In the genomic region with DNA sequence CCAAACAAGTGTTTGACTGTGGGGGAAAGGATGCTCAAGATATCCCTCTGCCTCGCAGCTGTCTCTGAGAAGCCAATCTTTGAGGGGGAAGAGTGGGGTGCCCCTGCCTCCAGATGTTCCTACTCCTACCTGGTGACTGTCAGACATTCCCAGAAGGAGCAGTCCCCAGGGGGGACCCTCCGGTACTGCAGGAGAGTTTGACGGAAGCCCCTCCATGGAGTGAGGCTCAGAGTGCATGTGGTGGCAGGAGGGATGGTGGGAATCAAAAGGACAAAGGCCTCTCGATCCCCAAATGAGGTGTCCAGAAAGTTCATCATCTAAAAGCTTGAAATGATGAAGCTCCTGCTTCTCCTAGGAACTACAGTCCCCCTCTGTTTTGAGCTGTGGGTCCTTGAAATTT, we compare ENCODE assay signal across 17 cellular contexts. TPM values are rescaled to one million over a fixed set of nuclear protein-coding genes. Genes with fewer than 3 reads are reported as not detected.
DNase-seq lines count a peak whose midpoint lies in the region; ATAC-seq and TF ChIP-seq lines count a peak whose summit lies in the region.
"Had no signal": no experiment of that assay in that cellular context is flagged by ENCODE, and none has a peak within 500 bp of the region (broad histone marks: within the 10 kb centered on the region; RNA-seq: fewer than 3 reads in every experiment).

No MANE protein-coding gene starts in this region.

- no peak for DNase-seq in T-helper 1 cell
- peak; percentile 56 for DNase-seq in chondrocyte (ENCODE audit: low spot score)
- no peak for DNase-seq in stomach
- DNase-seq in DMS 273 (lab: John Stamatoyannopoulos, UW; ENCODE audit: unreplicated experiment), result no peak
- no peak for DNase-seq in activated CD4-positive, alpha-beta T cell treated with anti-CD3 and anti-CD28 coated beads, Interleukin-2, amount 50 U/mL, for 48 hours
- DNase-seq: 8988T; AML-193; C1 segment of cervical spinal cord; Calu3; CD4-positive, alpha-beta T cell; DMS79; H9 had no signal

- peak overlapping the region in 3 of 11 experiments; percentile 7 to 26 (median 21); a peak in 4 of 22 replicates for H3K4me2 ChIP-seq in BLaER1 treated with 17β-estradiol and CSF1 and Interleukin-3, amounts not matched to agents 10 nM and 100 nM
- H3K4me2 ChIP-seq: GM23338 had no signal

- TF ChIP-seq CTCF in chondrocyte (IDR thresholded peaks at IDR 0.05) (no peak), stomach (IDR thresholded peaks at IDR 0.05) (no peak)

- H3K4me1 Mint-ChIP-seq in T-helper 1 cell treated with Interleukin-12 subunit alpha and Interleukin-12 subunit beta and Interleukin-4 antibody, amounts not matched to agents 30 μg/mL and 1 μg/mL, for 36 hours (ENCODE audit: low read depth), result peaks cover 17% of the 10 kb centered on the region
- H3K4me1 Mint-ChIP-seq in chondrocyte (ENCODE audit: low read depth), result peaks cover 29% of the 10 kb centered on the region

- TF ChIP-seq POLR2A in stomach (IDR thresholded peaks at IDR 0.05), result no peak

- H3K36me3 Mint-ChIP-seq in T-helper 1 cell treated with Interleukin-12 subunit alpha and Interleukin-12 subunit beta and Interleukin-4 antibody, amounts not matched to agents 30 μg/mL and 1 μg/mL, for 36 hours (ENCODE audit: low read depth), result peaks cover 8% of the 10 kb centered on the region
- no peaks in the 10 kb centered on the region for H3K36me3 Mint-ChIP-seq in chondrocyte (ENCODE audit: low read depth)

- no peak overlapping the region for H3K4me3 Mint-ChIP-seq in T-helper 1 cell treated with Interleukin-12 subunit alpha and Interleukin-12 subunit beta and Interleukin-4 antibody, amounts not matched to agents 30 μg/mL and 1 μg/mL, for 36 hours
- H3K4me3 Mint-ChIP-seq in chondrocyte (ENCODE audit: unreplicated experiment), result no peak overlapping the region
- H3K4me3 Mint-ChIP-seq: CD4-positive, alpha-beta T cell; GM23338; H9 had no signal

- no peak overlapping the region for H3K4me3 ChIP-seq in BLaER1 treated with 17β-estradiol and CSF1 and Interleukin-3, amounts not matched to agents 10 nM and 100 nM
- H3K4me3 ChIP-seq in stomach, result no peak overlapping the region
- H3K4me3 ChIP-seq: GM12878, GM23338 had no signal

- peaks cover 0 to 33% (median 7%) of the 10 kb centered on the region in 11 experiments; a peak in 9 of 22 replicates for H4K20me1 ChIP-seq in BLaER1 treated with 17β-estradiol and CSF1 and Interleukin-3, amounts not matched to agents 10 nM and 100 nM

- H3K9me3 ChIP-seq in BLaER1 treated with 17β-estradiol and CSF1 and Interleukin-3, amounts not matched to agents 10 nM and 100 nM (replicated peaks in 1 of 11), result no peaks in the 10 kb centered on the region
- no peaks in the 10 kb centered on the region for H3K9me3 ChIP-seq in stomach

- H3K4me1 ChIP-seq in BLaER1 treated with 17β-estradiol and CSF1 and Interleukin-3, amounts not matched to agents 10 nM and 100 nM, result peaks cover 54 to 87% (median 69%) of the 10 kb centered on the region in 10 experiments
- H3K4me1 ChIP-seq in stomach, result peaks cover 48 to 72% (median 70%) of the 10 kb centered on the region in 4 donors

- H3K36me3 ChIP-seq in BLaER1 treated with 17β-estradiol and CSF1 and Interleukin-3, amounts not matched to agents 10 nM and 100 nM, result peaks cover 5 to 46% (median 33%) of the 10 kb centered on the region in 11 experiments; a peak in 21 of 22 replicates
- H3K36me3 ChIP-seq in stomach, result peaks cover 0 to 20% (median 11%) of the 10 kb centered on the region in 4 donors

- intact Hi-C loops in stomach (cut with DNase I; ENCODE audit: low total_unique reads), result no loop called here

- no peak for ATAC-seq in GM18517 (IDR thresholded peaks at IDR 0.05; ENCODE audit: unreplicated experiment)
- ATAC-seq: GM12878, GM23338 had no signal

- no peaks in the 10 kb centered on the region for H3K27me3 ChIP-seq in BLaER1 treated with 17β-estradiol and CSF1 and Interleukin-3, amounts not matched to agents 10 nM and 100 nM
- no peaks in the 10 kb centered on the region for H3K27me3 ChIP-seq in stomach

- TF ChIP-seq EP300 in stomach (IDR thresholded peaks at IDR 0.05), result no peak

- H3K27ac ChIP-seq in BLaER1 treated with 17β-estradiol and CSF1 and Interleukin-3, amounts not matched to agents 10 nM and 100 nM, result peak overlapping the region in 6 of 11 experiments; percentile 2 to 44 (median 12); a peak in 6 of 22 replicates
- peak overlapping the region in 3 of 5 donors; percentile 19 to 93 (median 22) for H3K27ac ChIP-seq in stomach

- H3K9ac ChIP-seq in BLaER1 treated with 17β-estradiol and CSF1 and Interleukin-3, amounts not matched to agents 10 nM and 100 nM, result peak overlapping the region in 6 of 11 experiments; percentile 5 to 43 (median 24); a peak in 7 of 22 replicates

- peak overlapping the region; percentile 20 for H3K27ac Mint-ChIP-seq in T-helper 1 cell treated with Interleukin-12 subunit alpha and Interleukin-12 subunit beta and Interleukin-4 antibody, amounts not matched to agents 30 μg/mL and 1 μg/mL, for 36 hours
- H3K27ac Mint-ChIP-seq in chondrocyte (ENCODE audit: unreplicated experiment), result no peak overlapping the region
- H3K27ac Mint-ChIP-seq: CD4-positive, alpha-beta T cell; GM23338; H9 had no signal

- H3K9me3 Mint-ChIP-seq in T-helper 1 cell treated with Interleukin-12 subunit alpha and Interleukin-12 subunit beta and Interleukin-4 antibody, amounts not matched to agents 30 μg/mL and 1 μg/mL, for 36 hours, result no peaks in the 10 kb centered on the region
- H3K9me3 Mint-ChIP-seq in chondrocyte (ENCODE audit: low read depth), result no peaks in the 10 kb centered on the region
- H3K9me3 Mint-ChIP-seq: CD4-positive, alpha-beta T cell; GM23338; H9 had no signal

- WGBS in stomach, 5 donors, result 64 to 77% (median 66%) methylated on average over 4 of the region's 4 CpGs

- no peaks in the 10 kb centered on the region for H3K27me3 Mint-ChIP-seq in T-helper 1 cell treated with Interleukin-12 subunit alpha and Interleukin-12 subunit beta and Interleukin-4 antibody, amounts not matched to agents 30 μg/mL and 1 μg/mL, for 36 hours (ENCODE audit: low read depth)
- H3K27me3 Mint-ChIP-seq in chondrocyte (ENCODE audit: low read depth), result no peaks in the 10 kb centered on the region
- H3K27me3 Mint-ChIP-seq: CD4-positive, alpha-beta T cell had no signal

RNA-seq across cellular contexts. Expression of gene SLC27A3, which starts 5.3 kb away (rescaled TPM):
- total RNA-seq in chondrocyte (10.6 to 16.6 TPM (median 11.6 TPM) in 3 replicates), stomach (10 to 100 TPM; 14.9 to 89.9 (median 62.2) TPM)
- 10 to 100 TPM; 17.4 to 86.8 (median 44.1) TPM for polyA plus RNA-seq in stomach

RNA-seq across cellular contexts. Expression of gene INTS3, which starts 52.7 kb away (rescaled TPM):
- 48.6 to 61.0 TPM (median 49.1 TPM) in 3 replicates for total RNA-seq in chondrocyte
- 10 to 100 TPM; 28.1 to 48.2 (median 39.4) TPM for total RNA-seq in stomach
- polyA plus RNA-seq in stomach, result 10 to 100 TPM; 11.0 to 39.2 (median 19.1) TPM
